In genomic region chr11:113255096-113255495, GRCh38 we compare ENCODE assay signal across 22 cellular contexts. TPM values are rescaled to one million over a fixed set of nuclear protein-coding genes. Genes with fewer than 3 reads are reported as not detected.
DNase-seq lines count a peak whose midpoint lies in the region; ATAC-seq, FAIRE-seq and TF ChIP-seq lines count a peak whose summit lies in the region.
"Had no signal": no experiment of that assay in that cellular context is flagged by ENCODE, and none has a peak within 500 bp of the region (broad histone marks: within the 10 kb centered on the region; RNA-seq: fewer than 3 reads in every experiment).

No MANE protein-coding gene starts in this region.

- H3K36me3 ChIP-seq in RWPE2 (ENCODE audit: low read depth) (no peaks in the 10 kb centered on the region), uterus (no peaks in the 10 kb centered on the region)
- H3K36me3 ChIP-seq: BLaER1 treated with 17β-estradiol and CSF1 and Interleukin-3, amounts not matched to agents 10 nM and 100 nM; Peyer's patch had no signal

- H3K27ac ChIP-seq in RWPE2 (ENCODE audit: poor library complexity, severe bottlenecking) (peak overlapping the region; percentile 59), foreskin keratinocyte (no peak overlapping the region), uterus (peak overlapping the region; percentile 61 to 84)
- H3K27ac ChIP-seq: BLaER1 treated with 17β-estradiol and CSF1 and Interleukin-3, amounts not matched to agents 10 nM and 100 nM; Peyer's patch had no signal

- FAIRE-seq in HTR-8/SVneo (lab: Jason Lieb, UNC): no peak
- FAIRE-seq: D721Med, GM12891, GM19239 had no signal

- intact Hi-C loops in uterus (cut with DNase I; ENCODE audit: low total_unique reads) (no loop called here), head of caudate nucleus (cut with DNase I) (no loop called here)

- TF ChIP-seq CTCF in RWPE2 (IDR thresholded peaks at IDR 0.05; ENCODE audit: poor library complexity, severe bottlenecking): no peak
- no peak for TF ChIP-seq CTCF in foreskin keratinocyte (conservative IDR thresholded peaks at IDR 0.05)
- no peak for TF ChIP-seq CTCF in uterus (IDR thresholded peaks at IDR 0.05)

- H3K4me3 ChIP-seq in RWPE2 (ENCODE audit: severe bottlenecking): no peak overlapping the region
- H3K4me3 ChIP-seq in uterus: no peak overlapping the region
- H3K4me3 ChIP-seq: BLaER1 treated with 17β-estradiol and CSF1 and Interleukin-3, amounts not matched to agents 10 nM and 100 nM; Peyer's patch had no signal

- DNase-seq in ELR (ENCODE audit: low read depth): peak; percentile 30
- DNase-seq in RWPE2 (ENCODE audit: low spot score): no peak
- peak; percentile 16 to 41 for DNase-seq in foreskin keratinocyte
- no peak for DNase-seq in uterus
- no peak for DNase-seq in HTR-8/SVneo (ENCODE audit: insufficient read length, low spot score)
- DNase-seq in head of caudate nucleus: no peak
- no peak for DNase-seq in NCI-H526 treated with DMSO at 0.1 percent for 48 hours (lab: John Stamatoyannopoulos, UW)
- DNase-seq: CD8-positive, alpha-beta T cell; GDM1; HCEC 1CT; Kasumi-1; NCI-H1092 treated with DMSO at 0.1 percent for 48 hours; NCI-H146; NCI-H2029 treated with DMSO at 0.1 percent for 48 hours; NCI-H446 treated with DMSO at 0.1 percent for 48 hours; Peyer's patch; SHP77 had no signal

- no peaks in the 10 kb centered on the region for H3K27me3 ChIP-seq in RWPE2 (ENCODE audit: insufficient read depth, poor library complexity, severe bottlenecking)
- H3K27me3 ChIP-seq in foreskin keratinocyte: no peaks in the 10 kb centered on the region
- H3K27me3 ChIP-seq in uterus: no peaks in the 10 kb centered on the region
- H3K27me3 ChIP-seq: BLaER1 treated with 17β-estradiol and CSF1 and Interleukin-3, amounts not matched to agents 10 nM and 100 nM; Peyer's patch had no signal

- H3K4me1 ChIP-seq in RWPE2 (ENCODE audit: insufficient read depth, poor library complexity, severe bottlenecking) (peaks cover 24% of the 10 kb centered on the region), foreskin keratinocyte (peaks cover 10% of the 10 kb centered on the region), uterus (peaks cover 0 to 5% of the 10 kb centered on the region in 2 donors)
- H3K4me1 ChIP-seq: Peyer's patch had no signal

- no peak for TF ChIP-seq POLR2A in uterus (IDR thresholded peaks at IDR 0.05)

- H3K9me3 ChIP-seq in RWPE2 (ENCODE audit: severe bottlenecking): no peaks in the 10 kb centered on the region
- no peaks in the 10 kb centered on the region for H3K9me3 ChIP-seq in uterus
- H3K9me3 ChIP-seq: BLaER1 treated with 17β-estradiol and CSF1 and Interleukin-3, amounts not matched to agents 10 nM and 100 nM; Peyer's patch had no signal

- ATAC-seq in RWPE2 (ENCODE audit: low read depth): peak; percentile 57; the same call in 2 of the 3 replicates
- no peak for ATAC-seq in foreskin keratinocyte
- ATAC-seq: CD8-positive, alpha-beta T cell; SK-N-SH treated with all-trans-retinoic acid at 6 μM for 48 hours had no signal

RNA-seq across cellular contexts. Expression of gene TTC12, which starts 59.3 kb away (rescaled TPM):
- 16.6 and 20.4 TPM in 2 replicates for total RNA-seq in foreskin keratinocyte
- 11.5 and 11.7 TPM in 2 replicates for polyA plus RNA-seq in foreskin keratinocyte
- total RNA-seq in uterus: 10 to 100 TPM in 2 of 4 donors, 1 to 10 TPM in 2; 2.4 to 27.5 (median 17.1) TPM

Comparison
In these comparisons a context has a peak if more than half of its experiments do, and no peak if none do; other contexts are left out.
1. DNase-seq: peak in ELR (single experiment) and foreskin keratinocyte (2 of 2); none in RWPE2 (single experiment), uterus (0 of 2), HTR-8/SVneo (single experiment), head of caudate nucleus (0 of 42) and NCI-H526 treated with DMSO at 0.1 percent for 48 hours (single experiment).